ENCODE assay signal across 19 cellular contexts in the genomic region with DNA sequence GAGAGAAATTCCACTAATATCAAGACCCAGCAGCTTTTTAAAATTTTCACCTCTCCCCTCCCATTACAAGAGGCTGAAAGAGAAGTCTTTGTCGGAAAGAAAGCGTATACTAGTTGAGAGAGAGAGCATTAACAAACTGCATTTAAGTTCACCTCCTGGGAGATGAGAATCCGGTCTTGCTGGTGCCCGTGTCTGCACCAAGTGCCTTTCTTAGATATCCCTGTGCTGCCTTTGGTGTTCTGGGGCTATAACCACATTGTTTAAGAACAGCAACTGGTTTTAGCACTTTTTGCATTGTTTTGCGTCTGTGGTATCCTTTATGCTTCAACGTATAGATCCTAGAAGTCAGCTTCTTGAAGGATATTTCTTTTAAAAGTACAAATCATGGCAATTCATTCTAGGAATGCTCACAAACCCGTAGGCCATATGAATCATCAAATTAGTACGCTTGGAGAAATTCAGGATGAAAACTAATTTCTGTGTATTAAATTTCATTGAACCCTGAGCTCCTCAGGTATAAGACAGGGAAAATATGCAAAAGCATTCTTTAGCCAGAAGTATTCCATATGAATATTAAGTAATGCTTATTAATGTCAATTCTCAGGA. TPM values are rescaled to one million over a fixed set of nuclear protein-coding genes. Genes with fewer than 3 reads are reported as not detected.
DNase-seq lines count a peak whose midpoint lies in the region; TF ChIP-seq lines count a peak whose summit lies in the region.
"Had no signal": no experiment of that assay in that cellular context is flagged by ENCODE, and none has a peak within 500 bp of the region (broad histone marks: within the 10 kb centered on the region; RNA-seq: fewer than 3 reads in every experiment).

No MANE protein-coding gene starts in this region.

- no peak overlapping the region for H4K12ac ChIP-seq in trophoblast cell (ENCODE audit: low read depth, low read length)

- H4K20me1 ChIP-seq in GM23248 (ENCODE audit: insufficient read depth), result no peaks in the 10 kb centered on the region

- no peaks in the 10 kb centered on the region for H3K4me1 ChIP-seq in GM23248 (ENCODE audit: insufficient read depth)
- no peaks in the 10 kb centered on the region for H3K4me1 ChIP-seq in trophoblast cell (ENCODE audit: control insufficient read depth in 1 of 2, insufficient read depth in 2 of 2, low read length in 2 of 2)

- H3K18ac ChIP-seq in trophoblast cell (ENCODE audit: low read length), result no peak overlapping the region

- no peak overlapping the region for H2BK120ac ChIP-seq in trophoblast cell (ENCODE audit: insufficient read depth, low read length, poor library complexity)

- H3K79me2 ChIP-seq in GM23248 (ENCODE audit: insufficient read depth) (no peaks in the 10 kb centered on the region), trophoblast cell (ENCODE audit: control insufficient read depth, insufficient read depth, low read length, poor library complexity) (no peaks in the 10 kb centered on the region)

- H3K4me2 ChIP-seq in GM23248 (ENCODE audit: unreplicated experiment) (no peak overlapping the region), trophoblast cell (ENCODE audit: low read length) (no peak overlapping the region)

- H2BK12ac ChIP-seq in trophoblast cell (ENCODE audit: low read length), result no peak overlapping the region

- H3K36me3 ChIP-seq in GM23248 (ENCODE audit: low read depth) (no peaks in the 10 kb centered on the region), trophoblast cell (ENCODE audit: control insufficient read depth in 1 of 2, insufficient read depth in 2 of 2, low read length in 2 of 2) (no peaks in the 10 kb centered on the region)

- no peak overlapping the region for H2BK5ac ChIP-seq in trophoblast cell (ENCODE audit: low read depth, low read length, poor library complexity)

- no peak for TF ChIP-seq CTCF in RWPE1 (conservative IDR thresholded peaks at IDR 0.05; ENCODE audit: low read depth)

- no peak overlapping the region for H3K23ac ChIP-seq in trophoblast cell (ENCODE audit: low read length)

- H2AK5ac ChIP-seq in trophoblast cell (ENCODE audit: low read length), result no peak overlapping the region

- 83% methylated on average over 8 of the region's 8 CpGs for WGBS in GM23248 (ENCODE audit: low coverage in 1 of 2, low lambda C conversion rate in 2 of 2, missing lambda C conversion rate in 2 of 2), 2 experiments
- no CpG with 5 or more reads among the region's 8 CpGs for WGBS in trophoblast cell (ENCODE audit: extremely low coverage, insufficient coverage, insufficient read length)

- H3K9me2 ChIP-seq in GM23248 (ENCODE audit: insufficient read depth), result no peaks in the 10 kb centered on the region

- POLR2A ChIA-PET in RWPE1 (lab: Yijun Ruan, JAX; ENCODE audit: low non-redundant PET), result no interaction called here

- no peak overlapping the region for H3K4ac ChIP-seq in trophoblast cell (ENCODE audit: low read depth, low read length)

- H3K9ac ChIP-seq in GM23248, result no peak overlapping the region
- H3K9ac ChIP-seq in trophoblast cell (ENCODE audit: low read length), result no peak overlapping the region

- H2AFZ ChIP-seq in GM23248 (no peak overlapping the region), trophoblast cell (ENCODE audit: insufficient read depth, low read length, poor library complexity) (no peak overlapping the region)

- no peak overlapping the region for H4K8ac ChIP-seq in trophoblast cell (ENCODE audit: low read depth, low read length)

- no peaks in the 10 kb centered on the region for H3F3A ChIP-seq in GM23248 (ENCODE audit: insufficient read depth)

- no peak overlapping the region for H3K27ac ChIP-seq in GM23248
- H3K27ac ChIP-seq in RWPE1, result no peak overlapping the region
- H3K27ac ChIP-seq in trophoblast cell (ENCODE audit: low read depth, low read length), result no peak overlapping the region
- H3K27ac ChIP-seq: C4-2B, SK-N-MC had no signal

- H3K9me3 ChIP-seq in GM23248 (ENCODE audit: low read depth) (no peaks in the 10 kb centered on the region), trophoblast cell (ENCODE audit: insufficient read depth, low read depth, low read length) (no peaks in the 10 kb centered on the region)

- DNase-seq in GM23248 (peak; percentile 14), RWPE1 (ENCODE audit: low spot score) (peak; percentile 32), dedifferentiated amniotic fluid mesenchymal stem cell (ENCODE audit: extremely low spot score) (peak; percentile 40), trophoblast cell (peak; percentile 29 to 73), SIG-M5 treated with dmso at 0.1 percent for 504 hours (lab: John Stamatoyannopoulos, UW; ENCODE audit: unreplicated experiment) (no peak), COLO668 (lab: John Stamatoyannopoulos, UW; ENCODE audit: unreplicated experiment) (no peak), pons (ENCODE audit: low spot score) (no peak)
- DNase-seq: COR-L47; DMS153; GOT3; KBM-7; NCI-H1436; NCI-H2029 treated with DMSO at 0.1 percent for 48 hours; NCI-H2171 treated with DMSO at 0.1 percent for 48 hours; NCI-H446 treated with DMSO at 0.1 percent for 48 hours; NK-92 treated with Interleukin-12 subunit alpha and Interleukin-12 subunit beta, amount 100 ng/mL, for 24 hours; OCI-M1 had no signal

- H3K14ac ChIP-seq in trophoblast cell (ENCODE audit: low read length), result no peak overlapping the region

- no peaks in the 10 kb centered on the region for H3K79me1 ChIP-seq in trophoblast cell (ENCODE audit: low read length)

- H3K27me3 ChIP-seq in GM23248 (replicated peaks; ENCODE audit: insufficient read depth), result peaks cover 2% of the 10 kb centered on the region; the same call in 1 of the 2 replicates
- no peaks in the 10 kb centered on the region for H3K27me3 ChIP-seq in trophoblast cell (ENCODE audit: insufficient read depth, low read length)

- in situ Hi-C loops in GM23248 (cut with MboI), result loop anchor here (25.0 kb wide), 1 partner anchor 1284 kb away; no protein-coding TSS in a partner anchor

- no peak overlapping the region for H4K91ac ChIP-seq in trophoblast cell (ENCODE audit: low read depth, low read length)

- CTCF ChIA-PET in RWPE1 (lab: Yijun Ruan, JAX), result no interaction called here

- no peak overlapping the region for H3K4me3 ChIP-seq in GM23248
- H3K4me3 ChIP-seq in trophoblast cell (ENCODE audit: low read depth, low read length), result no peak overlapping the region
- H3K4me3 ChIP-seq: SK-N-MC had no signal

RNA-seq across cellular contexts. Expression of a gene that starts 3.4 kb away (rescaled TPM):
- total RNA-seq in GM23248 (2014; rRNA removed; shearing (Covaris generic)), result not detected in 2 replicates
- polyA plus RNA-seq in GM23248 (2016; fragmentation: Nextera tagmentation; extraction: Ambion mirVana), result not detected in 2 replicates
- not detected in 2 replicates for polyA plus RNA-seq in trophoblast cell (2013)

RNA-seq across cellular contexts. Expression of a gene that starts 43.7 kb away (rescaled TPM):
- total RNA-seq in GM23248 (2014; rRNA removed; shearing (Covaris generic)), result 9.9 and 14.7 TPM in 2 replicates
- 14.5 and 15.3 TPM in 2 replicates for polyA plus RNA-seq in GM23248 (2016; fragmentation: Nextera tagmentation; extraction: Ambion mirVana)
- polyA plus RNA-seq in trophoblast cell (2013), result 24.0 and 28.0 TPM in 2 replicates

Comparison
In these comparisons a context has a peak if more than half of its experiments do, and no peak if none do; other contexts are left out.
1. DNase-seq: peak in GM23248 (single experiment), RWPE1 (single experiment), dedifferentiated amniotic fluid mesenchymal stem cell (single experiment) and trophoblast cell (2 of 2); none in SIG-M5 treated with dmso at 0.1 percent for 504 hours (single experiment), COLO668 (single experiment) and pons (single experiment).